In genomic region chr14:61584258-61584657, GRCh38 we compare ENCODE assay signal across 14 cellular contexts.
DNase-seq lines count a peak whose midpoint lies in the region; ATAC-seq and TF ChIP-seq lines count a peak whose summit lies in the region.
"Had no signal": no experiment of that assay in that cellular context is flagged by ENCODE, and none has a peak within 500 bp of the region (broad histone marks: within the 10 kb centered on the region; RNA-seq: fewer than 3 reads in every experiment).

No MANE protein-coding gene starts in this region.

- H3K4me3 Mint-ChIP-seq in endothelial cell (ENCODE audit: unreplicated experiment) = no peak overlapping the region

- no peak overlapping the region for H3K27ac Mint-ChIP-seq in endothelial cell (ENCODE audit: unreplicated experiment)

- no peaks in the 10 kb centered on the region for H3K27me3 ChIP-seq in left ventricle myocardium inferior (ENCODE audit: low read depth)
- H3K27me3 ChIP-seq in heart right ventricle = no peaks in the 10 kb centered on the region
- H3K27me3 ChIP-seq in brain microvascular endothelial cell (replicated peaks) = no peaks in the 10 kb centered on the region
- H3K27me3 ChIP-seq in hepatocyte = no peaks in the 10 kb centered on the region
- H3K27me3 ChIP-seq: Peyer's patch, tibial nerve had no signal

- no peaks in the 10 kb centered on the region for H3K79me2 ChIP-seq in hepatocyte

- peaks cover 2% of the 10 kb centered on the region for H3K4me1 Mint-ChIP-seq in endothelial cell (ENCODE audit: unreplicated experiment)

- no peaks in the 10 kb centered on the region for H3K27me3 Mint-ChIP-seq in endothelial cell (ENCODE audit: unreplicated experiment)

- H3K4me1 ChIP-seq in left ventricle myocardium inferior (peaks cover 64% of the 10 kb centered on the region), heart right ventricle (peaks cover 6 to 70% (median 42%) of the 10 kb centered on the region in 9 donors), hepatocyte (ENCODE audit: insufficient read depth) (peaks cover 29% of the 10 kb centered on the region)

- H3K4me3 ChIP-seq in left ventricle myocardium inferior = no peak overlapping the region
- no peak overlapping the region for H3K4me3 ChIP-seq in heart right ventricle
- no peak overlapping the region for H3K4me3 ChIP-seq in brain microvascular endothelial cell (ENCODE audit: low read depth, low read length)
- no peak overlapping the region for H3K4me3 ChIP-seq in hepatocyte
- H3K4me3 ChIP-seq: Peyer's patch, tibial nerve had no signal

- no peaks in the 10 kb centered on the region for H3K9me3 ChIP-seq in left ventricle myocardium inferior (replicated peaks)
- no peaks in the 10 kb centered on the region for H3K9me3 ChIP-seq in heart right ventricle
- no peaks in the 10 kb centered on the region for H3K9me3 ChIP-seq in hepatocyte (ENCODE audit: low read depth)
- H3K9me3 ChIP-seq: Peyer's patch, tibial nerve had no signal

- no peaks in the 10 kb centered on the region for H3K9me3 Mint-ChIP-seq in endothelial cell (ENCODE audit: unreplicated experiment)

- no peaks in the 10 kb centered on the region for H3K36me3 Mint-ChIP-seq in endothelial cell (ENCODE audit: low read depth, unreplicated experiment)

- no peaks in the 10 kb centered on the region for H3K9me2 ChIP-seq in hepatocyte (replicated peaks; ENCODE audit: insufficient read depth)

- H3K27ac ChIP-seq in left ventricle myocardium inferior (replicated peaks) (peak overlapping the region; percentile 53), heart right ventricle (peak overlapping the region in 3 of 10 donors; percentile 69 to 86 (median 85)), brain microvascular endothelial cell (peak overlapping the region; percentile 89), hepatocyte (peak overlapping the region; percentile 10)
- H3K27ac ChIP-seq: tibial nerve had no signal

- DNase-seq in left ventricle myocardium inferior (no peak), heart right ventricle (no peak), brain microvascular endothelial cell (peak; percentile 87), hepatocyte (ENCODE audit: low spot score) (no peak), endothelial cell (ENCODE audit: low spot score) (no peak), AML-193 (lab: John Stamatoyannopoulos, UW) (no peak), GM19238 (ENCODE audit: insufficient read length, low spot score) (no peak)
- DNase-seq: ACHN; activated CD8-positive, alpha-beta memory T cell treated with anti-CD3 and anti-CD28 coated beads, Interleukin-2, amount 50 U/mL, for 48 hours; amygdala; NCI-H2227 treated with DMSO at 0.1 percent for 48 hours; Peyer's patch had no signal

- intact Hi-C loops in left ventricle myocardium inferior (cut with micrococcal nuclease) (no loop called here), heart right ventricle (cut with DNase I) (loop anchor here in 2 of 10 donors (2.0 to 10.0 kb wide), 4 partner anchors 67 to 113 kb away; partner anchors contain the start of gene HIF1A (in 2 of the 2))

- in situ Hi-C loops in brain microvascular endothelial cell (cut with HindIII; ENCODE audit: low pct_ligation_motif_present, low sequenced_read_pairs) = no loop called here

- H3K36me3 ChIP-seq in left ventricle myocardium inferior (no peaks in the 10 kb centered on the region), heart right ventricle (no peaks in the 10 kb centered on the region), brain microvascular endothelial cell (replicated peaks) (no peaks in the 10 kb centered on the region), hepatocyte (replicated peaks; ENCODE audit: insufficient read depth, low read depth) (no peaks in the 10 kb centered on the region)
- H3K36me3 ChIP-seq: Peyer's patch, tibial nerve had no signal

- no peak overlapping the region for H2AFZ ChIP-seq in hepatocyte

- ATAC-seq in heart right ventricle (no peak), GM18498 (IDR thresholded peaks at IDR 0.05; ENCODE audit: unreplicated experiment) (no peak)

- H3K4me2 ChIP-seq in hepatocyte = no peak overlapping the region

- TF ChIP-seq CTCF in left ventricle myocardium inferior (IDR thresholded peaks at IDR 0.05; ENCODE audit: borderline replicate concordance) (no peak), heart right ventricle (IDR thresholded peaks at IDR 0.05) (no peak), brain microvascular endothelial cell (IDR thresholded peaks at IDR 0.05; ENCODE audit: low read depth, low read length, missing control alignments) (no peak), hepatocyte (IDR thresholded peaks at IDR 0.05; ENCODE audit: poor library complexity) (no peak), endothelial cell (IDR thresholded peaks at IDR 0.05; ENCODE audit: unreplicated experiment) (no peak)

- 57 to 61% methylated on average over 2 of the region's 2 CpGs for WGBS in heart right ventricle, 2 donors
- WGBS in hepatocyte (ENCODE audit: low lambda C conversion rate, missing lambda C conversion rate) = 45% methylated on average over 2 of the region's 2 CpGs

- H4K20me1 ChIP-seq in hepatocyte (ENCODE audit: insufficient read depth, poor library complexity, severe bottlenecking) = no peaks in the 10 kb centered on the region
